In the genomic region with DNA sequence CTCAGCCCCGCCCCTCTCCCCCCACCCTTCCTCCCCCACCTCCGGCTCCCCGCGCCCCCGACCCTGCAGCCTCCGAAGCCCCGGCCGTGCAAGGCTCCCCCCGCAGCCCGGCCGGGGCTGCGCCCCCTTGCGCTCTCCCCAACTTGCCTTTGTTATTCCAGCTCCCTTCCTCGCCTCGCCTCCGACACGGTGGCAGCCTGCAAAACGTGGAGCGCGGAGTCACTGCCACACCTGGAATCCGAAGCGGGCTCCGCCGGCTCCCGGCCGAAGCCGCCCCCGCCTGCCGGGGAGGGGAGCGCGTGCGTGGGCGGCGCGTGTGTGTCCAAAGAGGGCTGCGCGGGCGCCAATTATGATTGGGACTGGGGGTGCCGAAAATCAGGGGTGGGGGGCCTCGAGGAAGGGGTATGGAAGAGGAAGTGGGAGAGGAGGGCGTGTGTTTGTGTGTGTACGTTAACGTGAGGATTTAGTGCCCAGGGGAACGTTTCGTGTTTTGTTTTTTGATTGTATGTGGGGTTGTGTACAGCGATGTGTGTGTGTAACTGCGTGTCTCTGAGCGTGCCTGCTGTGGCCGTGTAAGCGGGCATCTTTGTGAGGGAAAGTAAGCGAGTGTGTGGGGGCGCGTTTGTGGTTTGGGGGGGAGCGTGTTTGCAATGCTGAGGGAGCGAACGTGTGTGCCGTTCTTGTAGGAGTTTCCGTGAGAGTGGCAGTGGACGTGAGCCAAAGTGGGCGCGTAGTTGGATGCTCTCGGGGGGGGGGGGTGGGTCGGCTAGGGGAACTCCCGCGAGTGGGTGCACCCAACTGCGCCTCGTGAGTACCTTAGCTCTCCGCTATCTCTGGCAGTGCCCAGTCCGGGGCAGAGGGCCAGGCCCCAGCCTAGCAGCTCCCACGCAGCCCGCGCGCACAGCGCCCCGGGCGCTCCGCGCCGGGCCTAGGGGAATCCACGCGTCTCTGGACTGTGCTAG, we compare ENCODE assay signal across 1 cellular context.
TF ChIP-seq lines count a peak whose summit lies in the region.

No MANE protein-coding gene starts in this region.

TF ChIP-seq in A549, 52 proteins besides CTCF, POLR2A, EP300 and RAD21 (continued from another document):
- TF ChIP-seq, protein P1, sequence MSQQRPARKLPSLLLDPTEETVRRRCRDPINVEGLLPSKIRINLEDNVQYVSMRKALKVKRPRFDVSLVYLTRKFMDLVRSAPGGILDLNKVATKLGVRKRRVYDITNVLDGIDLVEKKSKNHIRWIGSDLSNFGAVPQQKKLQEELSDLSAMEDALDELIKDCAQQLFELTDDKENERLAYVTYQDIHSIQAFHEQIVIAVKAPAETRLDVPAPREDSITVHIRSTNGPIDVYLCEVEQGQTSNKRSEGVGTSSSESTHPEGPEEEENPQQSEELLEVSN (IDR thresholded peaks at IDR 0.05; ENCODE audit: borderline replicate concordance, low read depth) = peak; percentile 55; the same call in 1 of the 2 replicates
- TF ChIP-seq MAZ (IDR thresholded peaks at IDR 0.05; ENCODE audit: borderline replicate concordance, low read depth, low read length) = peak; percentile 83
- no peak for TF ChIP-seq JUNB (IDR thresholded peaks at IDR 0.05)
- no peak for TF ChIP-seq BHLHE40 (IDR thresholded peaks at IDR 0.05; ENCODE audit: low read depth, low read length)
- TF ChIP-seq, protein P2, sequence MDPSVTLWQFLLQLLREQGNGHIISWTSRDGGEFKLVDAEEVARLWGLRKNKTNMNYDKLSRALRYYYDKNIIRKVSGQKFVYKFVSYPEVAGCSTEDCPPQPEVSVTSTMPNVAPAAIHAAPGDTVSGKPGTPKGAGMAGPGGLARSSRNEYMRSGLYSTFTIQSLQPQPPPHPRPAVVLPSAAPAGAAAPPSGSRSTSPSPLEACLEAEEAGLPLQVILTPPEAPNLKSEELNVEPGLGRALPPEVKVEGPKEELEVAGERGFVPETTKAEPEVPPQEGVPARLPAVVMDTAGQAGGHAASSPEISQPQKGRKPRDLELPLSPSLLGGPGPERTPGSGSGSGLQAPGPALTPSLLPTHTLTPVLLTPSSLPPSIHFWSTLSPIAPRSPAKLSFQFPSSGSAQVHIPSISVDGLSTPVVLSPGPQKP (IDR thresholded peaks at IDR 0.05; ENCODE audit: low read depth, low read length) = no peak
- TF ChIP-seq FOXS1 (CRISPR knock-in tag; IDR thresholded peaks at IDR 0.05) = no peak
- no peak for TF ChIP-seq HOXB5 (CRISPR knock-in tag; IDR thresholded peaks at IDR 0.05)
